16 cellular contexts compared by ENCODE assay signal in genomic region chr3:134351421-134351820, GRCh38. TPM values are rescaled to one million over a fixed set of nuclear protein-coding genes. Genes with fewer than 3 reads are reported as not detected.
DNase-seq lines count a peak whose midpoint lies in the region; TF ChIP-seq lines count a peak whose summit lies in the region.
"Had no signal": no experiment of that assay in that cellular context is flagged by ENCODE, and none has a peak within 500 bp of the region (broad histone marks: within the 10 kb centered on the region; RNA-seq: fewer than 3 reads in every experiment).

No MANE protein-coding gene starts in this region.

- DNase-seq in NT2/D1 (ENCODE audit: low read depth, low spot score) (no peak), colonic mucosa (no peak), mesothelial cell of epicardium (ENCODE audit: low spot score in 2 of 2, unreplicated experiment in 2 of 2) (no peak), tibial artery (no peak), AML-193 (lab: John Stamatoyannopoulos, UW) (no peak), nephron progenitor cell (no peak)
- DNase-seq in activated CD4-positive, alpha-beta T cell treated with anti-CD3 and anti-CD28 coated beads for 48 hours = no peak
- DNase-seq: activated CD4-positive, alpha-beta T cell treated with anti-CD3 and anti-CD28 coated beads, Interleukin-2, amount 50 U/mL, for 4 hours; CD4-positive, CD25-positive, alpha-beta regulatory T cell; effector CD4-positive, alpha-beta T cell; foreskin melanocyte; NCI-H524 treated with DMSO at 0.1 percent for 48 hours; stimulated activated CD4-positive, alpha-beta T cell treated with anti-CD3 and anti-CD28 coated beads, Interleukin-2, amount 100 ng/mL, for 24 hours; stimulated activated CD8-positive, alpha-beta memory T cell treated with anti-CD3 and anti-CD28 coated beads, Interleukin-4, amount 100 ng/mL, for 48 hours; T1000 had no signal

- H3K36me3 Mint-ChIP-seq in mesothelial cell of epicardium (peaks cover 36% of the 10 kb centered on the region), nephron progenitor cell (ENCODE audit: low read depth) (peaks cover 41% of the 10 kb centered on the region)
- H3K36me3 Mint-ChIP-seq: CD4-positive, CD25-positive, alpha-beta regulatory T cell had no signal

- H3K9ac ChIP-seq in NT2/D1 (ENCODE audit: insufficient read length, low read depth) = peak overlapping the region; percentile 17
- no peak overlapping the region for H3K9ac ChIP-seq in colonic mucosa (ENCODE audit: low read depth in 2 of 2, low read length in 2 of 2)
- H3K9ac ChIP-seq: KMS-11 had no signal

- H3K9me3 ChIP-seq in NT2/D1 (ENCODE audit: insufficient read depth, low read length) = peaks cover 8% of the 10 kb centered on the region; the same call in 1 of the 2 replicates
- peaks cover 4% of the 10 kb centered on the region for H3K9me3 ChIP-seq in colonic mucosa
- H3K9me3 ChIP-seq in tibial artery = peaks cover 0 to 7% (median 0%) of the 10 kb centered on the region in 3 donors

- intact Hi-C loops in colonic mucosa (cut with DNase I) (no loop called here), tibial artery (cut with DNase I; ENCODE audit: low total_unique reads) (no loop called here)

- H3K27ac ChIP-seq in colonic mucosa = peak overlapping the region; percentile 13
- peak overlapping the region; percentile 59 to 98 for H3K27ac ChIP-seq in tibial artery
- H3K27ac ChIP-seq: KMS-11 had no signal

- H3K27ac Mint-ChIP-seq in mesothelial cell of epicardium = peak overlapping the region; percentile 70
- H3K27ac Mint-ChIP-seq in nephron progenitor cell = no peak overlapping the region
- H3K27ac Mint-ChIP-seq: CD4-positive, CD25-positive, alpha-beta regulatory T cell had no signal

- H3K27me3 Mint-ChIP-seq in mesothelial cell of epicardium (ENCODE audit: low read depth) (no peaks in the 10 kb centered on the region), nephron progenitor cell (ENCODE audit: low read depth, poor library complexity) (peaks cover 8% of the 10 kb centered on the region)

- H3K36me3 ChIP-seq in NT2/D1 (ENCODE audit: insufficient read depth, insufficient read length, low read length) = peaks cover 45% of the 10 kb centered on the region
- H3K36me3 ChIP-seq in colonic mucosa = no peaks in the 10 kb centered on the region
- H3K36me3 ChIP-seq in tibial artery = peaks cover 26 to 27% (median 27%) of the 10 kb centered on the region in 3 donors

- H3K9me3 Mint-ChIP-seq in mesothelial cell of epicardium (peaks cover 8% of the 10 kb centered on the region), nephron progenitor cell (peaks cover 17% of the 10 kb centered on the region)

- H3K27me3 ChIP-seq in NT2/D1 (ENCODE audit: insufficient read depth, insufficient read length) = no peaks in the 10 kb centered on the region
- no peaks in the 10 kb centered on the region for H3K27me3 ChIP-seq in colonic mucosa
- H3K27me3 ChIP-seq in tibial artery = no peaks in the 10 kb centered on the region

- H3K4me1 ChIP-seq in NT2/D1 (ENCODE audit: insufficient read depth, insufficient read length) (peaks cover 12% of the 10 kb centered on the region), colonic mucosa (peaks cover 23% of the 10 kb centered on the region), tibial artery (peaks cover 0 to 97% (median 59%) of the 10 kb centered on the region in 4 donors)

- H3K4me1 Mint-ChIP-seq in mesothelial cell of epicardium (peaks cover 39% of the 10 kb centered on the region), nephron progenitor cell (peaks cover 55% of the 10 kb centered on the region)
- H3K4me1 Mint-ChIP-seq: CD4-positive, CD25-positive, alpha-beta regulatory T cell had no signal

- H3K4me3 Mint-ChIP-seq in mesothelial cell of epicardium = no peak overlapping the region
- H3K4me3 Mint-ChIP-seq in nephron progenitor cell = no peak overlapping the region
- H3K4me3 Mint-ChIP-seq: CD4-positive, CD25-positive, alpha-beta regulatory T cell had no signal

- TF ChIP-seq CTCF in colonic mucosa (IDR thresholded peaks at IDR 0.05) (no peak), mesothelial cell of epicardium (IDR thresholded peaks at IDR 0.05; ENCODE audit: unreplicated experiment) (no peak), tibial artery (IDR thresholded peaks at IDR 0.05) (no peak), nephron progenitor cell (IDR thresholded peaks at IDR 0.05) (no peak)

- H3K4me3 ChIP-seq in NT2/D1 (ENCODE audit: insufficient read length, low read depth) (no peak overlapping the region), colonic mucosa (no peak overlapping the region), tibial artery (no peak overlapping the region)

RNA-seq across cellular contexts. Expression of gene AMOTL2, which starts 22.8 kb away (rescaled TPM):
- 10 to 100 TPM; 17.8 to 19.9 TPM for total RNA-seq in colonic mucosa
- 281 to 297 TPM (median 296 TPM) in 3 replicates for total RNA-seq in mesothelial cell of epicardium
- total RNA-seq: CD4-positive, CD25-positive, alpha-beta regulatory T cell had no signal

Comparison
In these comparisons a context has a peak if more than half of its experiments do, and no peak if none do; other contexts are left out.
1. RNA of gene AMOTL2, which starts 22.8 kb away (total RNA-seq): 281 to 297 TPM in mesothelial cell of epicardium; 17.8 to 19.9 TPM in colonic mucosa; every median in the first group is over 10 times any median in the second.